1 cellular context compared by ENCODE assay signal in genomic region chr7:157339777-157340677, GRCh38.
A peak's percentile ranks its signal among the peaks of the same experiment; 100 is the strongest.
TF ChIP-seq lines count a peak whose summit lies in the region.

No MANE protein-coding gene starts in this region.

TF ChIP-seq in HEK293, 187 proteins besides CTCF, POLR2A, EP300 and RAD21 (continued from another document):
- TF ChIP-seq PRDM2 (tag by site-specific recombination; IDR thresholded peaks at IDR 0.05; ENCODE audit: borderline replicate concordance) (no peak), ZNF768 (tag by site-specific recombination; IDR thresholded peaks at IDR 0.05) (no peak), ZBTB17 (tag by site-specific recombination; IDR thresholded peaks at IDR 0.05) (peak; percentile 48), ZNF114 (tag by site-specific recombination; IDR thresholded peaks at IDR 0.05) (no peak), ZNF513 (tag by site-specific recombination; IDR thresholded peaks at IDR 0.05) (no peak), ZSCAN18 (tag by site-specific recombination; IDR thresholded peaks at IDR 0.05) (no peak), ZNF223 (tag by site-specific recombination; IDR thresholded peaks at IDR 0.05) (no peak), ZNF426 (tag by site-specific recombination; IDR thresholded peaks at IDR 0.05) (no peak)
